15 cellular contexts compared by ENCODE assay signal in the genomic region with DNA sequence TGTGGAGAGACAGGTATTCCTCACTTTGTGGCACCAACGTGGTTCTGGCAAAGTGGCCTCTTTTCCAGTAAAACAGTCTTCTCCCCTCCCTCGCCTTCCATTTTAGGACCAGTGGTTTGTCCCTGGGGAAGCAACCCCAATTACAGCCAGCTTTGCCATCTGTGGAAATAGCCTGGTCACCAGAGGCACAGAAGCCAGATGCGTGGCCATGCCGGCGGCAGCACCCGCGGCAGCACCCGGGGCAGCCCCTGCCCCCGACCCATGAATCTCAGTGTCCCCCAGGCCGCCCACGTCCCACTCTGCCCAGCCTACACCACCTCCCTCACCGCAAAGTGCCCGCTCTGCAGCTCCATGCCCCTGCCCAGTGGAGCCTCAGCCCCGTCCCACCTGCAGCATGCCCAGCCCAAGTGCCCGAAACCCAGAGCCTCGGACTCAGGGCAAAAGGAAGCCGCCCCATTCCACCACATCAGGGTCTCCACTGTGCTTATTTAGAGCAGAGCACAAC.
A peak's percentile ranks its signal among the peaks of the same experiment; 100 is the strongest.
DNase-seq lines count a peak whose midpoint lies in the region; ATAC-seq and TF ChIP-seq lines count a peak whose summit lies in the region.
"Had no signal": no experiment of that assay in that cellular context is flagged by ENCODE, and none has a peak within 500 bp of the region (broad histone marks: within the 10 kb centered on the region; RNA-seq: fewer than 3 reads in every experiment).

No MANE protein-coding gene starts in this region.

- TF ChIP-seq POLR2A in gastroesophageal sphincter (IDR thresholded peaks at IDR 0.05), result no peak

- TF ChIP-seq CTCF in RWPE1 (conservative IDR thresholded peaks at IDR 0.05; ENCODE audit: low read depth) (no peak), gastroesophageal sphincter (IDR thresholded peaks at IDR 0.05) (no peak)

- ATAC-seq in gastroesophageal sphincter (no peak), GM18868 (IDR thresholded peaks at IDR 0.05; ENCODE audit: unreplicated experiment) (no peak), HG02973 (IDR thresholded peaks at IDR 0.05; ENCODE audit: unreplicated experiment) (no peak)
- ATAC-seq: GM12878 had no signal

- 61 to 95% methylated on average over 2 to 6 of the region's 17 CpGs for WGBS in gastroesophageal sphincter (ENCODE audit: low coverage in 1 of 2), 2 donors
- WGBS in mesodermal cell (ENCODE audit: insufficient coverage in 2 of 2), 2 experiments, result 90 to 91% methylated on average over 12 to 13 of the region's 17 CpGs

- H3K27ac ChIP-seq in RWPE1 (peak overlapping the region; percentile 79), gastroesophageal sphincter (peak overlapping the region in 3 of 4 donors; percentile 66 to 73 (median 71)), mesodermal cell (ENCODE audit: low read depth, low read length, severe bottlenecking) (peak overlapping the region; percentile 57), stomach smooth muscle (ENCODE audit: low read length) (peak overlapping the region; percentile 62)
- H3K27ac ChIP-seq: parathyroid adenoma had no signal

- POLR2A ChIA-PET in RWPE1 (lab: Yijun Ruan, JAX; ENCODE audit: low non-redundant PET), result no interaction called here

- CTCF ChIA-PET in RWPE1 (lab: Yijun Ruan, JAX), result no interaction called here

- H3K36me3 ChIP-seq in gastroesophageal sphincter, result no peaks in the 10 kb centered on the region
- H3K36me3 ChIP-seq in mesodermal cell (ENCODE audit: control insufficient read depth, insufficient read depth, low read length), result no peaks in the 10 kb centered on the region
- no peaks in the 10 kb centered on the region for H3K36me3 ChIP-seq in stomach smooth muscle (ENCODE audit: control insufficient read depth in 2 of 2, insufficient read depth in 2 of 2, low read length in 2 of 2)
- H3K36me3 ChIP-seq: esophagus squamous epithelium had no signal

- no peak overlapping the region for H3K9ac ChIP-seq in stomach smooth muscle (ENCODE audit: low read length in 2 of 2)
- H3K9ac ChIP-seq: parathyroid adenoma had no signal

- TF ChIP-seq EP300 in gastroesophageal sphincter (IDR thresholded peaks at IDR 0.05), result no peak

- H3K4me3 ChIP-seq in gastroesophageal sphincter (no peak overlapping the region), mesodermal cell (ENCODE audit: extremely low read depth, insufficient read depth, low read length, poor library complexity, severe bottlenecking) (no peak overlapping the region), stomach smooth muscle (ENCODE audit: low read length in 2 of 2) (peak overlapping the region in 1 of 2 donors; percentile 15)
- H3K4me3 ChIP-seq: esophagus squamous epithelium, GM12878 had no signal

- H3K9me3 ChIP-seq in gastroesophageal sphincter (no peaks in the 10 kb centered on the region), mesodermal cell (ENCODE audit: control insufficient read depth, low read length) (peaks cover 5% of the 10 kb centered on the region), stomach smooth muscle (ENCODE audit: control insufficient read depth in 2 of 2, low read length in 2 of 2) (peaks cover 0 to 3% of the 10 kb centered on the region in 2 donors)

- H3K27me3 ChIP-seq in gastroesophageal sphincter, result peaks cover 6% of the 10 kb centered on the region
- H3K27me3 ChIP-seq in stomach smooth muscle (ENCODE audit: control insufficient read depth in 1 of 2, insufficient read depth in 2 of 2, low read length in 2 of 2), result no peaks in the 10 kb centered on the region

- H3K4me1 ChIP-seq in gastroesophageal sphincter (peaks cover 0 to 34% (median 19%) of the 10 kb centered on the region in 3 donors), mesodermal cell (ENCODE audit: control insufficient read depth, insufficient read depth, low read length, poor library complexity, severe bottlenecking) (peaks cover 26% of the 10 kb centered on the region), stomach smooth muscle (ENCODE audit: control insufficient read depth, insufficient read depth, low read length) (peaks cover 30% of the 10 kb centered on the region)
- H3K4me1 ChIP-seq: parathyroid adenoma had no signal

- DNase-seq in RWPE1 (ENCODE audit: low spot score), result no peak
- DNase-seq in NCI-H1417 (lab: John Stamatoyannopoulos, UW), result no peak
- no peak for DNase-seq in NCI-H2227 treated with DMSO at 0.1 percent for 48 hours (lab: John Stamatoyannopoulos, UW)
- DNase-seq: AML-193, esophagus squamous epithelium, Karpas-422, NCI-H1105 treated with DMSO at 0.1 percent for 48 hours, SHP77 treated with DMSO at 0.1 percent for 48 hours had no signal
